In genomic region chr10:22908837-22909236, GRCh38 we compare ENCODE assay signal across 1 cellular context.
TF ChIP-seq lines count a peak whose summit lies in the region.

No MANE protein-coding gene starts in this region.

TF ChIP-seq in K562, 482 proteins besides CTCF, POLR2A, EP300 and RAD21:
- TF ChIP-seq CEBPZ (IDR thresholded peaks at IDR 0.05; ENCODE audit: borderline replicate concordance, low read depth, low read length): peak; percentile 48; the same call in 1 of the 2 replicates
- TF ChIP-seq CBX1 (IDR thresholded peaks at IDR 0.05; ENCODE audit: low read depth): 0 out of 2 replicates have a peak, but pooled peaks have one; percentile 34
- TF ChIP-seq PHF20 (IDR thresholded peaks at IDR 0.05; ENCODE audit: partially characterized antibody): no peak
- peak; percentile 85 for TF ChIP-seq ZFP36 (IDR thresholded peaks at IDR 0.05; ENCODE audit: low read depth, low read length, partially characterized antibody)
- TF ChIP-seq CBX5 (IDR thresholded peaks at IDR 0.05; ENCODE audit: borderline replicate concordance, low read depth): 0 out of 2 replicates have a peak, but pooled peaks have one; percentile 59
TF ChIP-seq in K562: peak in this region for 4.
